1 cellular context compared by ENCODE assay signal in genomic region chr6:127515794-127516675, GRCh38.
TF ChIP-seq lines count a peak whose summit lies in the region.

No MANE protein-coding gene starts in this region.

TF ChIP-seq in HepG2, 621 proteins besides CTCF, POLR2A, EP300 and RAD21 (continued from another document and continues in another):
- TF ChIP-seq JARID2 (CRISPR knock-in tag; IDR thresholded peaks at IDR 0.05; ENCODE audit: insufficient replicate concordance) (no peak), ZNF891 (CRISPR knock-in tag; IDR thresholded peaks at IDR 0.05) (no peak; the same call in 1 of the 2 replicates), TEF (CRISPR knock-in tag; IDR thresholded peaks at IDR 0.05) (peak; percentile 48; the same call in 1 of the 2 replicates), ATRX (CRISPR knock-in tag; IDR thresholded peaks at IDR 0.05; ENCODE audit: borderline replicate concordance) (no peak), MEIS1 (CRISPR knock-in tag; IDR thresholded peaks at IDR 0.05; ENCODE audit: borderline replicate concordance) (0 out of 2 replicates have a peak, but pooled peaks have one; percentile 27), REPIN1 (CRISPR knock-in tag; IDR thresholded peaks at IDR 0.05; ENCODE audit: borderline replicate concordance, low read depth) (peak; percentile 57; the same call in 1 of the 2 replicates), PRDM4 (CRISPR knock-in tag; IDR thresholded peaks at IDR 0.05; ENCODE audit: borderline replicate concordance) (no peak), CBX2 (IDR thresholded peaks at IDR 0.05; ENCODE audit: low read depth, low read length) (no peak; the same call in 1 of the 2 replicates), CBX2 (CRISPR knock-in tag; IDR thresholded peaks at IDR 0.05; ENCODE audit: low read depth) (no peak), SP4 (CRISPR knock-in tag; IDR thresholded peaks at IDR 0.05) (no peak), NR2F1 (CRISPR knock-in tag; IDR thresholded peaks at IDR 0.05) (no peak), ZNF704 (CRISPR knock-in tag; IDR thresholded peaks at IDR 0.05; ENCODE audit: borderline replicate concordance) (peak; percentile 87; the same call in 1 of the 2 replicates), NFE2 (CRISPR knock-in tag; IDR thresholded peaks at IDR 0.05) (0 out of 2 replicates have a peak, but pooled peaks have one; percentile 23), ZNF773 (CRISPR knock-in tag; IDR thresholded peaks at IDR 0.05; ENCODE audit: borderline replicate concordance) (no peak), SIN3B (IDR thresholded peaks at IDR 0.05; ENCODE audit: low read length) (no peak), TFE3 (CRISPR knock-in tag; IDR thresholded peaks at IDR 0.05) (peak; percentile 71), SIN3A (IDR thresholded peaks at IDR 0.05; ENCODE audit: borderline replicate concordance, low read depth, low read length) (no peak), MIXL1 (CRISPR knock-in tag; IDR thresholded peaks at IDR 0.05) (no peak), ZNF580 (CRISPR knock-in tag; IDR thresholded peaks at IDR 0.05; ENCODE audit: borderline replicate concordance, low read depth) (peak; percentile 90; the same call in 1 of the 2 replicates), ZNF263 (CRISPR knock-in tag; IDR thresholded peaks at IDR 0.05) (peak; percentile 19; the same call in 1 of the 2 replicates), MTERF4 (CRISPR knock-in tag; IDR thresholded peaks at IDR 0.05) (no peak), ZNF235 (CRISPR knock-in tag; IDR thresholded peaks at IDR 0.05; ENCODE audit: borderline replicate concordance) (peak; percentile 78), NCOR1 (IDR thresholded peaks at IDR 0.05; ENCODE audit: borderline replicate concordance, low read length) (no peak), ZNF414 (CRISPR knock-in tag; IDR thresholded peaks at IDR 0.05) (peak; percentile 69; the same call in 1 of the 2 replicates), ZBTB25 (CRISPR knock-in tag; IDR thresholded peaks at IDR 0.05) (0 out of 2 replicates have a peak, but pooled peaks have one; percentile 55), ZNF552 (CRISPR knock-in tag; IDR thresholded peaks at IDR 0.05; ENCODE audit: borderline replicate concordance) (no peak; the same call in 1 of the 2 replicates), RCOR2 (CRISPR knock-in tag; IDR thresholded peaks at IDR 0.05) (no peak), RARG (CRISPR knock-in tag; IDR thresholded peaks at IDR 0.05; ENCODE audit: low read depth) (no peak), CBX5 (CRISPR knock-in tag; IDR thresholded peaks at IDR 0.05; ENCODE audit: borderline replicate concordance) (no peak), KIAA2018 (CRISPR knock-in tag; IDR thresholded peaks at IDR 0.05; ENCODE audit: borderline replicate concordance) (no peak), SSRP1 (CRISPR knock-in tag; IDR thresholded peaks at IDR 0.05) (no peak), HOXA9 (CRISPR knock-in tag; IDR thresholded peaks at IDR 0.05; ENCODE audit: borderline replicate concordance) (peak; percentile 54; the same call in 1 of the 2 replicates), ZBTB38 (CRISPR knock-in tag; IDR thresholded peaks at IDR 0.05) (no peak), GLI4 (CRISPR knock-in tag; IDR thresholded peaks at IDR 0.05; ENCODE audit: borderline replicate concordance) (peak; percentile 92; the same call in 1 of the 2 replicates), ZNF619 (CRISPR knock-in tag; IDR thresholded peaks at IDR 0.05) (no peak), ZNF253 (CRISPR knock-in tag; IDR thresholded peaks at IDR 0.05; ENCODE audit: borderline replicate concordance) (no peak), ZFP36 (IDR thresholded peaks at IDR 0.05; ENCODE audit: borderline replicate concordance, low read depth, low read length, partially characterized antibody) (no peak), ZNF350 (CRISPR knock-in tag; IDR thresholded peaks at IDR 0.05; ENCODE audit: borderline replicate concordance, low read depth) (no peak), CAMTA2 (CRISPR knock-in tag; IDR thresholded peaks at IDR 0.05; ENCODE audit: borderline replicate concordance) (0 out of 2 replicates have a peak, but pooled peaks have one; percentile 75), PHF21A (CRISPR knock-in tag; IDR thresholded peaks at IDR 0.05) (no peak), POLR2G (IDR thresholded peaks at IDR 0.05; ENCODE audit: low read depth, low read length) (no peak), ZNF598 (CRISPR knock-in tag; IDR thresholded peaks at IDR 0.05; ENCODE audit: borderline replicate concordance) (no peak), ZSCAN29 (CRISPR knock-in tag; conservative IDR thresholded peaks at IDR 0.05) (no peak), BATF2 (CRISPR knock-in tag; IDR thresholded peaks at IDR 0.05) (no peak), ZSCAN22 (CRISPR knock-in tag; IDR thresholded peaks at IDR 0.05) (no peak), GPN1 (CRISPR knock-in tag; IDR thresholded peaks at IDR 0.05; ENCODE audit: borderline replicate concordance) (0 out of 2 replicates have a peak, but pooled peaks have one; percentile 39), MYC (CRISPR knock-in tag; IDR thresholded peaks at IDR 0.05; ENCODE audit: borderline replicate concordance) (no peak), ATF7-NPFF (CRISPR knock-in tag; IDR thresholded peaks at IDR 0.05; ENCODE audit: low read depth) (peak; percentile 54; the same call in 1 of the 2 replicates)
